In the genomic region with DNA sequence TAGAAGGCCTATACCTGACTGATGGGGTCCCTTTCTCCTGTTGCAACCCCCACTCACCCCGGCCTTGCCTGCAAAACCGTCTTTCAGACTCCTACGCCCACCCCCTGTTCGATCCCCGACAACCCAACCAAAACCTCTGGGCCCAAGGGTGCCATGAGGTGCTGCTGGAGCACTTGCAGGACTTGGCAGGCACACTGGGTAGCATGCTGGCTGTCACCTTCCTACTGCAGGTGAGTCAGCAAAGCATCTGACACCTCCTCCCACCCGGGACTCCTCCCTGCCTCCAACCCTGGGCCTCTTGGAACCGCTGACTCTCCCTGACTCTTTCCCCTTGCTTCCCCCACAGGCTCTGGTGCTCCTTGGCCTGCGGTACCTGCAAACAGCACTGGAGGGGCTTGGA, we compare ENCODE assay signal across 8 cellular contexts. TPM values are rescaled to one million over a fixed set of nuclear protein-coding genes. Genes with fewer than 3 reads are reported as not detected.
DNase-seq lines count a peak whose midpoint lies in the region; ATAC-seq lines count a peak whose summit lies in the region.

No MANE protein-coding gene starts in this region.

- peak overlapping the region; percentile 87 for H3K27ac Mint-ChIP-seq in activated naive CD8-positive, alpha-beta T cell treated with anti-CD3 and anti-CD28 coated beads, Interleukin-2, amount 50 U/mL, for 24 hours
- peak overlapping the region in 9 of 10 donors; percentile 53 to 95 (median 87) for H3K27ac Mint-ChIP-seq in naive thymus-derived CD8-positive, alpha-beta T cell

- intact Hi-C loops in left cardiac atrium (cut with DNase I) = no loop called here

- DNase-seq in stimulated activated naive CD4-positive, alpha-beta T cell treated with Interleukin-2 at 50 U/mL for 16 hours (lab: John Stamatoyannopoulos, UW) = peak; percentile 45
- no peak for DNase-seq in stimulated activated naive CD4-positive, alpha-beta T cell (lab: John Stamatoyannopoulos, UW)
- peak; percentile 54 for DNase-seq in activated naive CD8-positive, alpha-beta T cell treated with anti-CD3 and anti-CD28 coated beads, Interleukin-2, amount 50 U/mL, for 24 hours
- no peak for DNase-seq in naive thymus-derived CD8-positive, alpha-beta T cell
- DNase-seq in KG1 (lab: John Stamatoyannopoulos, UW) (no peak), NOMO-1 (lab: John Stamatoyannopoulos, UW; ENCODE audit: unreplicated experiment in 2 of 2) (no peak), left cardiac atrium (no peak)

- ATAC-seq in activated naive CD8-positive, alpha-beta T cell treated with anti-CD3 and anti-CD28 coated beads, Interleukin-2, amount 50 U/mL, for 24 hours = peak; percentile 38
- no peak for ATAC-seq in naive thymus-derived CD8-positive, alpha-beta T cell
- no peak for ATAC-seq in left cardiac atrium
- ATAC-seq in HG03139 (IDR thresholded peaks at IDR 0.05; ENCODE audit: unreplicated experiment) = no peak

- H3K4me3 Mint-ChIP-seq in activated naive CD8-positive, alpha-beta T cell treated with anti-CD3 and anti-CD28 coated beads, Interleukin-2, amount 50 U/mL, for 24 hours = no peak overlapping the region
- H3K4me3 Mint-ChIP-seq in naive thymus-derived CD8-positive, alpha-beta T cell = peak overlapping the region in 6 of 10 donors; percentile 58 to 77 (median 66)

- H3K27me3 Mint-ChIP-seq in activated naive CD8-positive, alpha-beta T cell treated with anti-CD3 and anti-CD28 coated beads, Interleukin-2, amount 50 U/mL, for 24 hours = no peaks in the 10 kb centered on the region
- no peaks in the 10 kb centered on the region for H3K27me3 Mint-ChIP-seq in naive thymus-derived CD8-positive, alpha-beta T cell

- POLR2A ChIA-PET in naive thymus-derived CD8-positive, alpha-beta T cell (lab: Charles Lee) = interaction anchor here (0.6 to 8.0 kb wide), 12 partner anchors 13 to 226 kb away, joined by 3 to 96 read pairs (median 10); partner anchors contain the start of genes BSCL2, C11orf98, CSKMT and EEF1G

- H3K36me3 Mint-ChIP-seq in activated naive CD8-positive, alpha-beta T cell treated with anti-CD3 and anti-CD28 coated beads, Interleukin-2, amount 50 U/mL, for 24 hours (ENCODE audit: low read depth) = peaks cover 20% of the 10 kb centered on the region
- H3K36me3 Mint-ChIP-seq in naive thymus-derived CD8-positive, alpha-beta T cell = peaks cover 0 to 32% (median 0%) of the 10 kb centered on the region in 3 donors

- H3K9me3 Mint-ChIP-seq in activated naive CD8-positive, alpha-beta T cell treated with anti-CD3 and anti-CD28 coated beads, Interleukin-2, amount 50 U/mL, for 24 hours = no peaks in the 10 kb centered on the region
- H3K9me3 Mint-ChIP-seq in naive thymus-derived CD8-positive, alpha-beta T cell = no peaks in the 10 kb centered on the region

- H3K4me1 Mint-ChIP-seq in activated naive CD8-positive, alpha-beta T cell treated with anti-CD3 and anti-CD28 coated beads, Interleukin-2, amount 50 U/mL, for 24 hours = peaks cover 42% of the 10 kb centered on the region
- peaks cover 23 to 49% (median 48%) of the 10 kb centered on the region in 4 donors for H3K4me1 Mint-ChIP-seq in naive thymus-derived CD8-positive, alpha-beta T cell

RNA-seq across cellular contexts. Expression of gene ROM1, which starts 1.2 kb away (rescaled TPM):
- total RNA-seq in naive thymus-derived CD8-positive, alpha-beta T cell = 1 to 10 TPM; 5.4 to 6.1 TPM
- polyA plus RNA-seq in naive thymus-derived CD8-positive, alpha-beta T cell = 1 to 10 TPM in 2 of 3 donors, under 1 TPM in 1; 0.82 to 1.9 (median 1.8) TPM
- total RNA-seq in left cardiac atrium = 1 to 10 TPM; 3.7 to 3.8 TPM

RNA-seq across cellular contexts. Expression of gene EML3, which starts 1.7 kb away (rescaled TPM):
- 100 to 1,000 TPM; 251 to 255 TPM for total RNA-seq in naive thymus-derived CD8-positive, alpha-beta T cell
- 10 to 100 TPM; 14.8 to 23.7 (median 15.7) TPM for polyA plus RNA-seq in naive thymus-derived CD8-positive, alpha-beta T cell
- total RNA-seq in left cardiac atrium = 10 to 100 TPM; 29.1 to 46.8 TPM

RNA-seq across cellular contexts. Expression of gene B3GAT3, which starts 7.5 kb away (rescaled TPM):
- total RNA-seq in naive thymus-derived CD8-positive, alpha-beta T cell = 10 to 100 TPM; 79.8 to 83.8 TPM
- polyA plus RNA-seq in naive thymus-derived CD8-positive, alpha-beta T cell = 10 to 100 TPM; 35.6 to 51.3 (median 40.3) TPM
- 10 to 100 TPM; 20.5 to 22.4 TPM for total RNA-seq in left cardiac atrium

RNA-seq across cellular contexts. Expression of gene MTA2, which starts 12.6 kb away (rescaled TPM):
- 100 to 1,000 TPM; 170 to 178 TPM for total RNA-seq in naive thymus-derived CD8-positive, alpha-beta T cell
- polyA plus RNA-seq in naive thymus-derived CD8-positive, alpha-beta T cell = 10 to 100 TPM; 15.8 to 32.6 (median 21.5) TPM
- 10 to 100 TPM; 38.1 to 60.6 TPM for total RNA-seq in left cardiac atrium

RNA-seq across cellular contexts. Expression of gene TUT1, which starts 23.0 kb away (rescaled TPM):
- 10 to 100 TPM; 46.4 to 50.9 TPM for total RNA-seq in naive thymus-derived CD8-positive, alpha-beta T cell
- polyA plus RNA-seq in naive thymus-derived CD8-positive, alpha-beta T cell = 10 to 100 TPM; 12.8 to 24.4 (median 16.9) TPM
- total RNA-seq in left cardiac atrium = 10 to 100 TPM in 1 of 2 donors, 1 to 10 TPM in 1; 9.6 to 11.5 TPM

Comparison
In these comparisons a context has a peak if more than half of its experiments do, and no peak if none do; other contexts are left out.
1. DNase-seq: peak in stimulated activated naive CD4-positive, alpha-beta T cell treated with Interleukin-2 at 50 U/mL for 16 hours (single experiment) and activated naive CD8-positive, alpha-beta T cell treated with anti-CD3 and anti-CD28 coated beads, Interleukin-2, amount 50 U/mL, for 24 hours (single experiment); none in stimulated activated naive CD4-positive, alpha-beta T cell (0 of 6), naive thymus-derived CD8-positive, alpha-beta T cell (0 of 10), KG1 (single experiment), NOMO-1 (0 of 2) and left cardiac atrium (single experiment).
2. RNA of gene EML3, which starts 1.7 kb away (total RNA-seq): 251 to 255 TPM in naive thymus-derived CD8-positive, alpha-beta T cell; 29.1 to 46.8 TPM in left cardiac atrium; every median in the first group is over 4 times any median in the second.